ENCODE assay signal across 27 cellular contexts in genomic region chr2:189116984-189117383, GRCh38.
A peak's percentile ranks its signal among the peaks of the same experiment; 100 is the strongest.
DNase-seq lines count a peak whose midpoint lies in the region; ATAC-seq and TF ChIP-seq lines count a peak whose summit lies in the region.
"Had no signal": no experiment of that assay in that cellular context is flagged by ENCODE, and none has a peak within 500 bp of the region (broad histone marks: within the 10 kb centered on the region; RNA-seq: fewer than 3 reads in every experiment).

No MANE protein-coding gene starts in this region.

- H3K36me3 Mint-ChIP-seq in chondrocyte (ENCODE audit: low read depth), result peaks cover 9% of the 10 kb centered on the region
- H3K36me3 Mint-ChIP-seq in mesothelial cell of epicardium, result peaks cover under 1% of the 10 kb centered on the region
- H3K36me3 Mint-ChIP-seq: CD14-positive monocyte had no signal

- H3K79me2 ChIP-seq in Loucy (ENCODE audit: insufficient read depth, low read length) (no peaks in the 10 kb centered on the region), Karpas-422 (ENCODE audit: low read length) (no peaks in the 10 kb centered on the region)
- H3K79me2 ChIP-seq: parathyroid adenoma had no signal

- H4K20me1 ChIP-seq in Loucy (ENCODE audit: insufficient read depth, low read length, poor library complexity, severe bottlenecking) (no peaks in the 10 kb centered on the region), Karpas-422 (ENCODE audit: insufficient read depth, low read depth, low read length) (no peaks in the 10 kb centered on the region)

- H3K4me1 ChIP-seq in Loucy (ENCODE audit: insufficient read depth, low read length, poor library complexity, severe bottlenecking), result no peaks in the 10 kb centered on the region
- H3K4me1 ChIP-seq in Karpas-422 (ENCODE audit: low read length), result no peaks in the 10 kb centered on the region
- H3K4me1 ChIP-seq: lower lobe of right lung, parathyroid adenoma, testis had no signal

- H3K9me3 Mint-ChIP-seq in chondrocyte (ENCODE audit: low read depth) (no peaks in the 10 kb centered on the region), mesothelial cell of epicardium (no peaks in the 10 kb centered on the region)
- H3K9me3 Mint-ChIP-seq: CD14-positive monocyte, nephron progenitor cell had no signal

- ATAC-seq in GM18909 (IDR thresholded peaks at IDR 0.05; ENCODE audit: poor library complexity, unreplicated experiment) (no peak), GM19452 (IDR thresholded peaks at IDR 0.05; ENCODE audit: unreplicated experiment) (no peak)
- ATAC-seq: heart left ventricle, lower lobe of right lung had no signal

- H3K27ac ChIP-seq in Karpas-422 (ENCODE audit: low read length), result no peak overlapping the region
- H3K27ac ChIP-seq: HL-60, lower lobe of right lung, parathyroid adenoma, right atrium auricular region, testis, VCaP had no signal

- DNase-seq in AG10803 (ENCODE audit: low read depth) (peak; percentile 53), chondrocyte (ENCODE audit: low spot score) (no peak), mesothelial cell of epicardium (ENCODE audit: low spot score in 2 of 2, unreplicated experiment in 2 of 2) (no peak), NCI-H510A (lab: John Stamatoyannopoulos, UW) (no peak), Karpas-422 (no peak)
- DNase-seq: activated CD4-positive, alpha-beta T cell treated with anti-CD3 and anti-CD28 coated beads for 48 hours; activated CD8-positive, alpha-beta memory T cell treated with anti-CD3 and anti-CD28 coated beads for 24 hours; activated gamma-delta T cell; anterior cingulate cortex; cortex of kidney; DND-41; heart left ventricle; Kasumi-1; kidney glomerular epithelial cell; lower lobe of right lung; nephron progenitor cell; stimulated activated CD4-positive, alpha-beta T cell treated with anti-CD3 and anti-CD28 coated beads, Interleukin-4, amount 100 ng/mL, for 1 hour; testis had no signal

- H3K27me3 Mint-ChIP-seq in chondrocyte (ENCODE audit: low read depth), result no peaks in the 10 kb centered on the region
- no peaks in the 10 kb centered on the region for H3K27me3 Mint-ChIP-seq in mesothelial cell of epicardium (ENCODE audit: low read depth)

- H3K4me2 ChIP-seq in Loucy (ENCODE audit: low read depth, low read length, poor library complexity, severe bottlenecking) (no peak overlapping the region), Karpas-422 (ENCODE audit: low read depth, low read length, poor library complexity, severe bottlenecking) (no peak overlapping the region)

- no peak overlapping the region for H3K4me3 ChIP-seq in AG10803 (ENCODE audit: low read length)
- no peak overlapping the region for H3K4me3 ChIP-seq in Loucy (ENCODE audit: low read length, poor library complexity, severe bottlenecking)
- H3K4me3 ChIP-seq in Karpas-422 (ENCODE audit: low read length), result no peak overlapping the region
- H3K4me3 ChIP-seq: esophagus muscularis mucosa, heart left ventricle, lower lobe of right lung, right atrium auricular region, testis had no signal

- no peaks in the 10 kb centered on the region for H3K27me3 ChIP-seq in Loucy (ENCODE audit: insufficient read depth, low read length, poor library complexity, severe bottlenecking)
- no peaks in the 10 kb centered on the region for H3K27me3 ChIP-seq in Karpas-422 (ENCODE audit: low read length)
- H3K27me3 ChIP-seq: esophagus muscularis mucosa, heart left ventricle, right atrium auricular region, testis had no signal

- no peak overlapping the region for H3K9ac ChIP-seq in Loucy (ENCODE audit: low read depth, low read length, poor library complexity, severe bottlenecking)
- no peak overlapping the region for H3K9ac ChIP-seq in Karpas-422 (ENCODE audit: low read length)
- H3K9ac ChIP-seq: parathyroid adenoma had no signal

- TF ChIP-seq CTCF in AG10803 (conservative IDR thresholded peaks at IDR 0.05; ENCODE audit: low read length) (no peak), Loucy (conservative IDR thresholded peaks at IDR 0.05; ENCODE audit: low read length) (no peak), chondrocyte (IDR thresholded peaks at IDR 0.05) (no peak), mesothelial cell of epicardium (IDR thresholded peaks at IDR 0.05; ENCODE audit: unreplicated experiment) (no peak)

- H3K4me1 Mint-ChIP-seq in chondrocyte (ENCODE audit: low read depth), result peaks cover 77% of the 10 kb centered on the region
- H3K4me1 Mint-ChIP-seq in mesothelial cell of epicardium, result peaks cover 43% of the 10 kb centered on the region
- H3K4me1 Mint-ChIP-seq: CD14-positive monocyte had no signal

- H2AFZ ChIP-seq in Loucy (ENCODE audit: low read length) (peak overlapping the region; percentile 72; the same call in 1 of the 2 replicates), Karpas-422 (ENCODE audit: low read length) (no peak overlapping the region)
- H2AFZ ChIP-seq: parathyroid adenoma had no signal

- H3K27ac Mint-ChIP-seq in chondrocyte (ENCODE audit: unreplicated experiment), result peak overlapping the region; percentile 83
- H3K27ac Mint-ChIP-seq in mesothelial cell of epicardium, result peak overlapping the region; percentile 42
- H3K27ac Mint-ChIP-seq: CD14-positive monocyte had no signal

- H3F3A ChIP-seq in Loucy (ENCODE audit: low read depth), result no peaks in the 10 kb centered on the region

- H3K4me3 Mint-ChIP-seq in chondrocyte (ENCODE audit: unreplicated experiment) (no peak overlapping the region), mesothelial cell of epicardium (no peak overlapping the region)
- H3K4me3 Mint-ChIP-seq: CD14-positive monocyte, nephron progenitor cell had no signal

- H3K9me2 ChIP-seq in Loucy (replicated peaks; ENCODE audit: low read depth, low read length), result no peaks in the 10 kb centered on the region
- no peaks in the 10 kb centered on the region for H3K9me2 ChIP-seq in Karpas-422 (replicated peaks; ENCODE audit: insufficient read depth, low read length)

- H3K9me3 ChIP-seq in Loucy (ENCODE audit: insufficient read depth, low read depth, low read length) (no peaks in the 10 kb centered on the region), Karpas-422 (ENCODE audit: low read length) (no peaks in the 10 kb centered on the region)
- H3K9me3 ChIP-seq: esophagus muscularis mucosa, heart left ventricle, lower lobe of right lung, right atrium auricular region, testis had no signal

- no peaks in the 10 kb centered on the region for H3K36me3 ChIP-seq in Loucy (ENCODE audit: insufficient read depth, low read length)
- H3K36me3 ChIP-seq in Karpas-422 (ENCODE audit: insufficient read depth, low read length), result no peaks in the 10 kb centered on the region
- H3K36me3 ChIP-seq: esophagus muscularis mucosa, heart left ventricle, lower lobe of right lung, right atrium auricular region had no signal
